ENCODE assay signal across 17 cellular contexts in the genomic region with DNA sequence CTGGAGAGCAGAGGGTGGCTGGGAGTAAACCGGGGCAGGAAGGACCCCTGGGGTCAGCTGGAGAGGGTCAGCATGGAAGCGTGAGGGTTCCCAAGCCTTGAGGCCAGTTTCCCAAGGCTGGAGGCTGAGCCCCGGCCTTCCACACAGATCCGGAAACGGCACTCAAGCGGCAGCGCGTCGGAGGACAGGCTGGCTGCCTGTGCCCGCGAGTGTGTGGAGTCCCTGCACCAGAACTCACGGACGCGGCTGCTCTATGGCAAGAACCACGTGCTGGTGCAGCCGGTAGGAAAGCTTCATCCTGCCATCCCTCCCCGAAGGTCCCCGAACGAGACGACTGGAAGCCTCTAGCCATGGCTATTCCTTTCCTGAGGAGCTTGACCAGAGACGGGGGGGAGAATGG.
"Had no signal": no experiment of that assay in that cellular context is flagged by ENCODE, and none has a peak within 500 bp of the region (broad histone marks: within the 10 kb centered on the region; RNA-seq: fewer than 3 reads in every experiment).

No MANE protein-coding gene starts in this region.

- H3K27ac ChIP-seq: parathyroid adenoma, spleen, testis, thyroid gland, transverse colon, upper lobe of left lung, vagina had no signal

- DNase-seq: immature natural killer cell; left ventricle myocardium inferior; mucosa of descending colon; naive thymus-derived CD4-positive, alpha-beta T cell; retina; small intestine; spleen; stimulated activated CD4-positive, alpha-beta T cell treated with anti-CD3 and anti-CD28 coated beads, Interleukin-4, amount 100 ng/mL, for 24 hours; stimulated activated naive CD4-positive, alpha-beta T cell; stimulated activated naive CD8-positive, alpha-beta T cell treated with anti-CD3 and anti-CD28 coated beads, Interleukin-15, amount 100 ng/mL, for 72 hours; testis; thyroid gland; transverse colon; upper lobe of left lung had no signal

- H3K9me3 ChIP-seq: left ventricle myocardium inferior, mucosa of descending colon, spleen, testis, thyroid gland, transverse colon, upper lobe of left lung, vagina had no signal

- ATAC-seq: mucosa of descending colon; naive thymus-derived CD4-positive, alpha-beta T cell; stimulated activated effector memory CD8-positive, alpha-beta T cell treated with anti-CD3 and anti-CD28 coated beads, Interleukin-12 subunit alpha, Interleukin-12 subunit beta, amount 100 ng/mL, for 72 hours; stimulated activated naive CD8-positive, alpha-beta T cell treated with anti-CD3 and anti-CD28 coated beads, Interleukin-15, amount 100 ng/mL, for 72 hours had no signal

- H3K4me3 ChIP-seq: left ventricle myocardium inferior, mucosa of descending colon, spleen, testis, thyroid gland, transverse colon, upper lobe of left lung, vagina had no signal

- H3K36me3 ChIP-seq: transverse colon had no signal

- H3K27me3 ChIP-seq: spleen, testis, thyroid gland, transverse colon, upper lobe of left lung, vagina had no signal

- H3K4me1 ChIP-seq: parathyroid adenoma, testis, thyroid gland, upper lobe of left lung had no signal
